ENCODE assay signal across 13 cellular contexts in genomic region chr17:21690811-21691210, GRCh38. TPM values are rescaled to one million over a fixed set of nuclear protein-coding genes. Genes with fewer than 3 reads are reported as not detected.
"Had no signal": no experiment of that assay in that cellular context is flagged by ENCODE, and none has a peak within 500 bp of the region (broad histone marks: within the 10 kb centered on the region; RNA-seq: fewer than 3 reads in every experiment).

No MANE protein-coding gene starts in this region.

RNA-seq across cellular contexts. Expression of gene KCNJ18, which starts 1.5 kb away (rescaled TPM):
- total RNA-seq: stomach, subcutaneous adipose tissue, temporal lobe, thoracic aorta, thyroid gland, tibial nerve, transverse colon, upper lobe of left lung, upper lobe of right lung, ureter, urinary bladder, uterus, vagina had no signal
- polyA plus RNA-seq: stomach, urinary bladder had no signal
